17 cellular contexts compared by ENCODE assay signal in genomic region chr9:96085536-96086143, GRCh38.
DNase-seq lines count a peak whose midpoint lies in the region; ATAC-seq lines count a peak whose summit lies in the region.
"Had no signal": no experiment of that assay in that cellular context is flagged by ENCODE, and none has a peak within 500 bp of the region (broad histone marks: within the 10 kb centered on the region; RNA-seq: fewer than 3 reads in every experiment).

No MANE protein-coding gene starts in this region.

- H3K27me3 Mint-ChIP-seq in activated naive CD4-positive, alpha-beta T cell treated with anti-CD3 and anti-CD28 coated beads for 36 hours (ENCODE audit: low read depth), result peaks cover 16% of the 10 kb centered on the region
- peaks cover 18% of the 10 kb centered on the region for H3K27me3 Mint-ChIP-seq in activated CD8-positive, alpha-beta T cell treated with anti-CD3 and anti-CD28 coated beads, Interleukin-2, amount 10 ng/mL, durations not matched to agents 7 days and 5 days (ENCODE audit: low read depth)

- H3K9me3 Mint-ChIP-seq in activated naive CD4-positive, alpha-beta T cell treated with anti-CD3 and anti-CD28 coated beads for 36 hours, result peaks cover 2% of the 10 kb centered on the region
- no peaks in the 10 kb centered on the region for H3K9me3 Mint-ChIP-seq in activated CD8-positive, alpha-beta T cell treated with anti-CD3 and anti-CD28 coated beads, Interleukin-2, amount 10 ng/mL, durations not matched to agents 7 days and 5 days (ENCODE audit: insufficient read depth)
- H3K9me3 Mint-ChIP-seq: CD4-positive, alpha-beta T cell; GM23338; H9 had no signal

- H3K4me3 Mint-ChIP-seq in activated naive CD4-positive, alpha-beta T cell treated with anti-CD3 and anti-CD28 coated beads for 36 hours, result no peak overlapping the region
- no peak overlapping the region for H3K4me3 Mint-ChIP-seq in activated CD8-positive, alpha-beta T cell treated with anti-CD3 and anti-CD28 coated beads, Interleukin-2, amount 10 ng/mL, durations not matched to agents 7 days and 5 days
- H3K4me3 Mint-ChIP-seq: CD4-positive, alpha-beta T cell; GM23338; H9 had no signal

- no peak overlapping the region for H3K4me3 ChIP-seq in BLaER1 treated with 17β-estradiol and CSF1 and Interleukin-3, amounts not matched to agents 10 nM and 100 nM
- peak overlapping the region in 1 of 2 donors; percentile 23 for H3K4me3 ChIP-seq in neuronal stem cell (ENCODE audit: low read length in 2 of 2)
- H3K4me3 ChIP-seq: GM12878, GM23338 had no signal

- H3K27ac Mint-ChIP-seq in activated naive CD4-positive, alpha-beta T cell treated with anti-CD3 and anti-CD28 coated beads for 36 hours, result no peak overlapping the region
- H3K27ac Mint-ChIP-seq in activated CD8-positive, alpha-beta T cell treated with anti-CD3 and anti-CD28 coated beads, Interleukin-2, amount 10 ng/mL, durations not matched to agents 7 days and 5 days, result no peak overlapping the region
- H3K27ac Mint-ChIP-seq: CD4-positive, alpha-beta T cell; GM23338 had no signal

- peak overlapping the region; percentile 52 for H2AFZ ChIP-seq in neuronal stem cell (ENCODE audit: low read length)
- H2AFZ ChIP-seq: GM23338 had no signal

- H3K79me1 ChIP-seq in neuronal stem cell (ENCODE audit: low read depth, low read length), result no peaks in the 10 kb centered on the region

- H3K4me2 ChIP-seq in BLaER1 treated with 17β-estradiol and CSF1 and Interleukin-3, amounts not matched to agents 10 nM and 100 nM, result peak overlapping the region; percentile 53 to 97 (median 82); a peak in 20 of 22 replicates
- no peak overlapping the region for H3K4me2 ChIP-seq in neuronal stem cell (ENCODE audit: insufficient read depth, low read length, poor library complexity, severe bottlenecking)
- H3K4me2 ChIP-seq: GM23338 had no signal

- H3K4me1 Mint-ChIP-seq in activated naive CD4-positive, alpha-beta T cell treated with anti-CD3 and anti-CD28 coated beads for 36 hours (ENCODE audit: low read depth), result no peaks in the 10 kb centered on the region
- H3K4me1 Mint-ChIP-seq in activated CD8-positive, alpha-beta T cell treated with anti-CD3 and anti-CD28 coated beads, Interleukin-2, amount 10 ng/mL, durations not matched to agents 7 days and 5 days (ENCODE audit: low read depth), result no peaks in the 10 kb centered on the region

- H4K91ac ChIP-seq in neuronal stem cell (ENCODE audit: low read depth, low read length, poor library complexity), result no peak overlapping the region

- H2BK5ac ChIP-seq in neuronal stem cell (ENCODE audit: low read length), result peak overlapping the region; percentile 54

- POLR2A ChIA-PET in activated CD8-positive, alpha-beta T cell treated with anti-CD3 and anti-CD28 coated beads, Interleukin-2, amount 10 ng/mL, durations not matched to agents 7 days and 5 days (lab: Charles Lee), result no interaction called here

- no peak overlapping the region for H3K27ac ChIP-seq in BLaER1 treated with 17β-estradiol and CSF1 and Interleukin-3, amounts not matched to agents 10 nM and 100 nM
- H3K27ac ChIP-seq in neuronal stem cell (replicated peaks; ENCODE audit: low read length), result no peak overlapping the region
- H3K27ac ChIP-seq: 22Rv1 had no signal

- H3K9me3 ChIP-seq in BLaER1 treated with 17β-estradiol and CSF1 and Interleukin-3, amounts not matched to agents 10 nM and 100 nM (replicated peaks in 1 of 11), result peaks cover 0 to 12% (median 3%) of the 10 kb centered on the region in 11 experiments; a peak in 6 of 22 replicates
- peaks cover 0 to 2% of the 10 kb centered on the region in 2 donors for H3K9me3 ChIP-seq in neuronal stem cell (replicated peaks in 1 of 2; ENCODE audit: control insufficient read depth in 2 of 2, insufficient read depth in 1 of 2, low read depth in 1 of 2, low read length in 2 of 2)

- no peaks in the 10 kb centered on the region for H4K20me1 ChIP-seq in BLaER1 treated with 17β-estradiol and CSF1 and Interleukin-3, amounts not matched to agents 10 nM and 100 nM

- H2BK120ac ChIP-seq in neuronal stem cell (ENCODE audit: low read depth, low read length), result no peak overlapping the region

- peak overlapping the region; percentile 59 for H2BK12ac ChIP-seq in neuronal stem cell (ENCODE audit: low read length)

- peaks cover 32 to 73% (median 60%) of the 10 kb centered on the region in 10 experiments for H3K4me1 ChIP-seq in BLaER1 treated with 17β-estradiol and CSF1 and Interleukin-3, amounts not matched to agents 10 nM and 100 nM
- H3K4me1 ChIP-seq in neuronal stem cell (ENCODE audit: control insufficient read depth in 2 of 2, insufficient read depth in 1 of 2, low read depth in 1 of 2, low read length in 2 of 2), result peaks cover 10 to 11% of the 10 kb centered on the region in 2 donors

- H3K36me3 ChIP-seq in BLaER1 treated with 17β-estradiol and CSF1 and Interleukin-3, amounts not matched to agents 10 nM and 100 nM, result no peaks in the 10 kb centered on the region
- no peaks in the 10 kb centered on the region for H3K36me3 ChIP-seq in neuronal stem cell (replicated peaks in 1 of 2; ENCODE audit: control insufficient read depth in 2 of 2, insufficient read depth in 2 of 2, low read length in 2 of 2)

- H2AK5ac ChIP-seq in neuronal stem cell (ENCODE audit: low read depth, low read length), result no peak overlapping the region

- no peaks in the 10 kb centered on the region for H3K36me3 Mint-ChIP-seq in activated naive CD4-positive, alpha-beta T cell treated with anti-CD3 and anti-CD28 coated beads for 36 hours (ENCODE audit: low read depth)
- peaks cover 1% of the 10 kb centered on the region for H3K36me3 Mint-ChIP-seq in activated CD8-positive, alpha-beta T cell treated with anti-CD3 and anti-CD28 coated beads, Interleukin-2, amount 10 ng/mL, durations not matched to agents 7 days and 5 days (ENCODE audit: low read depth)

- intact Hi-C loops in activated naive CD4-positive, alpha-beta T cell treated with anti-CD3 and anti-CD28 coated beads for 36 hours (cut with micrococcal nuclease), result no loop called here

- CTCF ChIA-PET in activated naive CD4-positive, alpha-beta T cell treated with anti-CD3 and anti-CD28 coated beads for 36 hours (lab: Charles Lee), result no interaction called here
- CTCF ChIA-PET in activated CD8-positive, alpha-beta T cell treated with anti-CD3 and anti-CD28 coated beads, Interleukin-2, amount 10 ng/mL, durations not matched to agents 7 days and 5 days (lab: Charles Lee), result interaction anchor here (1.6 kb wide), 1 partner anchor 132 kb away, joined by 4 read pairs; no protein-coding TSS in a partner anchor

- H3K23ac ChIP-seq in neuronal stem cell (ENCODE audit: low read depth, low read length, poor library complexity), result no peak overlapping the region

- peaks cover 0 to 8% (median 0%) of the 10 kb centered on the region in 11 experiments; a peak in 2 of 22 replicates for H3K27me3 ChIP-seq in BLaER1 treated with 17β-estradiol and CSF1 and Interleukin-3, amounts not matched to agents 10 nM and 100 nM
- peaks cover 0 to 22% (median 0%) of the 10 kb centered on the region in 3 experiments for H3K27me3 ChIP-seq in neuronal stem cell (ENCODE audit: control insufficient read depth in 3 of 3, insufficient read depth in 3 of 3, low read depth in 1 of 3, low read length in 3 of 3)

- DNase-seq in NCI-H82 (lab: John Stamatoyannopoulos, UW) (peak; percentile 24), NCI-H82 treated with DMSO at 0.1 percent for 48 hours (lab: John Stamatoyannopoulos, UW; ENCODE audit: unreplicated experiment) (no peak), islet precursor cell (peak; percentile 69), neuronal stem cell (ENCODE audit: low spot score) (no peak), SK-N-DZ (ENCODE audit: low spot score) (no peak)
- no peak for DNase-seq in activated naive CD4-positive, alpha-beta T cell treated with anti-CD3 and anti-CD28 coated beads for 36 hours
- no peak for DNase-seq in activated CD8-positive, alpha-beta T cell treated with anti-CD3 and anti-CD28 coated beads, Interleukin-2, amount 10 ng/mL, durations not matched to agents 7 days and 5 days
- DNase-seq: AML-193; C1 segment of cervical spinal cord; Calu3; CD4-positive, alpha-beta T cell; DMS 273 treated with DMSO at 0.1 percent for 48 hours; H9 had no signal

- no peak overlapping the region for H4K8ac ChIP-seq in neuronal stem cell (ENCODE audit: low read depth, low read length)

- peak overlapping the region; percentile 16 for H2BK15ac ChIP-seq in neuronal stem cell (ENCODE audit: low read length)

- no peak for ATAC-seq in activated CD8-positive, alpha-beta T cell treated with anti-CD3 and anti-CD28 coated beads, Interleukin-2, amount 10 ng/mL, durations not matched to agents 7 days and 5 days
- ATAC-seq: GM12878, GM23338 had no signal

- H3K18ac ChIP-seq in neuronal stem cell (ENCODE audit: low read length), result peak overlapping the region; percentile 63

- H3K9ac ChIP-seq in BLaER1 treated with 17β-estradiol and CSF1 and Interleukin-3, amounts not matched to agents 10 nM and 100 nM, result no peak overlapping the region
- no peak overlapping the region for H3K9ac ChIP-seq in neuronal stem cell (ENCODE audit: low read depth, low read length, poor library complexity)

- WGBS in neuronal stem cell (ENCODE audit: extremely low coverage in 2 of 2, insufficient read length in 2 of 2, insufficient replicate concordance in 1 of 2), 2 donors, result no CpG with 5 or more reads among the region's 16 CpGs

- H3K4ac ChIP-seq in neuronal stem cell (ENCODE audit: low read length), result no peak overlapping the region

- peak overlapping the region; percentile 42 for H3K14ac ChIP-seq in neuronal stem cell (ENCODE audit: low read length)

Comparison
In these comparisons a context has a peak if more than half of its experiments do, and no peak if none do; other contexts are left out.
1. DNase-seq: peak in NCI-H82 (single experiment) and islet precursor cell (single experiment); none in NCI-H82 treated with DMSO at 0.1 percent for 48 hours (single experiment), neuronal stem cell (single experiment), activated naive CD4-positive, alpha-beta T cell treated with anti-CD3 and anti-CD28 coated beads for 36 hours (single experiment), activated CD8-positive, alpha-beta T cell treated with anti-CD3 and anti-CD28 coated beads, Interleukin-2, amount 10 ng/mL, durations not matched to agents 7 days and 5 days (single experiment) and SK-N-DZ (single experiment).